ENCODE assay signal across 15 cellular contexts in genomic region chr3:99883138-99883461, GRCh38.
DNase-seq lines count a peak whose midpoint lies in the region; ATAC-seq, FAIRE-seq and TF ChIP-seq lines count a peak whose summit lies in the region.
"Had no signal": no experiment of that assay in that cellular context is flagged by ENCODE, and none has a peak within 500 bp of the region (broad histone marks: within the 10 kb centered on the region; RNA-seq: fewer than 3 reads in every experiment).

No MANE protein-coding gene starts in this region.

- WGBS in heart left ventricle, 4 donors: 58 to 64% (median 61%) methylated on average over 2 of the region's 2 CpGs

- no peaks in the 10 kb centered on the region for H3K9me1 ChIP-seq in endothelial cell of umbilical vein (replicated peaks; ENCODE audit: control insufficient read depth, extremely low read depth, insufficient read depth, low read length)

- H3K4me3 ChIP-seq in heart left ventricle (no peak overlapping the region), endothelial cell of umbilical vein (replicated peaks in 1 of 3; ENCODE audit: insufficient read depth in 1 of 3, low read depth in 1 of 3, low read length in 3 of 3) (no peak overlapping the region)
- H3K4me3 ChIP-seq: BLaER1 treated with 17β-estradiol and CSF1 and Interleukin-3, amounts not matched to agents 10 nM and 100 nM had no signal

- H3K27me3 ChIP-seq in heart left ventricle (no peaks in the 10 kb centered on the region), endothelial cell of umbilical vein (ENCODE audit: control insufficient read depth in 2 of 2, insufficient read depth in 2 of 2, low read length in 2 of 2) (no peaks in the 10 kb centered on the region)

- H3K36me3 ChIP-seq in heart left ventricle (no peaks in the 10 kb centered on the region), endothelial cell of umbilical vein (ENCODE audit: control insufficient read depth in 2 of 2, extremely low read depth in 1 of 2, insufficient read depth in 2 of 2, low read length in 2 of 2) (no peaks in the 10 kb centered on the region)

- TF ChIP-seq POLR2A in heart left ventricle (IDR thresholded peaks at IDR 0.05) (no peak), endothelial cell of umbilical vein (IDR thresholded peaks at IDR 0.05; ENCODE audit: low read depth, low read length) (no peak)

- ATAC-seq in heart left ventricle: no peak
- ATAC-seq in GM18498 (IDR thresholded peaks at IDR 0.05; ENCODE audit: unreplicated experiment): no peak
- ATAC-seq: CD8-positive, alpha-beta T cell had no signal

- peak overlapping the region in 7 of 12 donors; percentile 4 to 81 (median 50) for H3K27ac ChIP-seq in heart left ventricle
- no peak overlapping the region for H3K27ac ChIP-seq in endothelial cell of umbilical vein (ENCODE audit: insufficient read depth, low read depth, low read length)
- H3K27ac ChIP-seq: BLaER1 treated with 17β-estradiol and CSF1 and Interleukin-3, amounts not matched to agents 10 nM and 100 nM had no signal

- no peaks in the 10 kb centered on the region for H3K9me3 ChIP-seq in heart left ventricle
- H3K9me3 ChIP-seq in endothelial cell of umbilical vein (replicated peaks; ENCODE audit: control insufficient read depth, insufficient read depth, low read length): no peaks in the 10 kb centered on the region
- H3K9me3 ChIP-seq: BLaER1 treated with 17β-estradiol and CSF1 and Interleukin-3, amounts not matched to agents 10 nM and 100 nM had no signal

- no TSS peak for BruUV-seq in endothelial cell of umbilical vein (replicated peaks; lab: Mats Ljungman, UMichigan)

- peaks cover 0 to 52% (median 18%) of the 10 kb centered on the region in 12 donors for H3K4me1 ChIP-seq in heart left ventricle
- peaks cover 34% of the 10 kb centered on the region for H3K4me1 ChIP-seq in endothelial cell of umbilical vein (ENCODE audit: control insufficient read depth, extremely low read depth, insufficient read depth, low read length)
- H3K4me1 ChIP-seq: BLaER1 treated with 17β-estradiol and CSF1 and Interleukin-3, amounts not matched to agents 10 nM and 100 nM had no signal

- H3K79me2 ChIP-seq in endothelial cell of umbilical vein (ENCODE audit: control insufficient read depth, insufficient read depth, low read length): peaks cover 3% of the 10 kb centered on the region

- no peak overlapping the region for H3K9ac ChIP-seq in endothelial cell of umbilical vein (replicated peaks; ENCODE audit: extremely low read depth, insufficient read depth, low read length)
- H3K9ac ChIP-seq: BLaER1 treated with 17β-estradiol and CSF1 and Interleukin-3, amounts not matched to agents 10 nM and 100 nM had no signal

- POLR2A ChIA-PET in endothelial cell of umbilical vein (lab: Charles Lee): no interaction called here

- dilution Hi-C loops in endothelial cell of umbilical vein (cut with MboI; ENCODE audit: extremely low pct_ligation_motif_present, low sequenced_read_pairs): no loop called here

- H2AFZ ChIP-seq in endothelial cell of umbilical vein (ENCODE audit: low read depth, low read length): no peak overlapping the region

- DNase-seq in heart left ventricle: no peak
- no peak for DNase-seq in cardiac septum (ENCODE audit: low spot score)
- peak; percentile 63 for DNase-seq in dermis blood vessel endothelial cell
- DNase-seq in endothelial cell of umbilical vein (ENCODE audit: low read depth, low spot score): peak; percentile 54
- no peak for DNase-seq in activated gamma-delta T cell (lab: John Stamatoyannopoulos, UW)
- DNase-seq: Calu3; CD8-positive, alpha-beta T cell; DMS79 treated with DMSO at 0.1 percent for 48 hours; GF-D8; H9 had no signal

- H3K4me2 ChIP-seq in endothelial cell of umbilical vein (ENCODE audit: insufficient read depth, low read length): no peak overlapping the region
- H3K4me2 ChIP-seq: BLaER1 treated with 17β-estradiol and CSF1 and Interleukin-3, amounts not matched to agents 10 nM and 100 nM had no signal

- intact Hi-C loops in heart left ventricle (cut with DNase I) (loop anchor here in 4 of 10 donors (5.0 to 10.0 kb wide), 3 partner anchors 34 to 124 kb away; no protein-coding TSS in a partner anchor), cardiac septum (cut with DNase I) (loop anchor here (5.0 kb wide), 1 partner anchor 39 kb away; no protein-coding TSS in a partner anchor), endothelial cell of umbilical vein (cut with micrococcal nuclease) (no loop called here)

- CTCF ChIA-PET in endothelial cell of umbilical vein (lab: Charles Lee): interaction anchor here (0.9 to 2.5 kb wide), 2 partner anchors 11 to 40 kb away, joined by 3 to 10 read pairs; no protein-coding TSS in a partner anchor

- TF ChIP-seq CTCF in heart left ventricle (IDR thresholded peaks at IDR 0.05) (no peak), endothelial cell of umbilical vein (IDR thresholded peaks at IDR 0.05; ENCODE audit: extremely low read depth in 1 of 2, insufficient read depth in 1 of 2, low read depth in 1 of 2, low read length in 2 of 2) (no peak)

- H4K20me1 ChIP-seq in endothelial cell of umbilical vein (replicated peaks; ENCODE audit: control insufficient read depth, extremely low read depth, insufficient read depth, low read length): no peaks in the 10 kb centered on the region

- no peak for FAIRE-seq in endothelial cell of umbilical vein (lab: Jason Lieb, UNC)
- FAIRE-seq: GM19239, H1, HepG2 had no signal

TF ChIP-seq in endothelial cell of umbilical vein, 7 proteins besides CTCF, POLR2A, EP300 and RAD21:
- TF ChIP-seq MYC (IDR thresholded peaks at IDR 0.05; ENCODE audit: low read depth, low read length): no peak
- TF ChIP-seq POLR2AphosphoS5 (IDR thresholded peaks at IDR 0.05; ENCODE audit: insufficient read depth, low read depth, low read length): no peak
- no peak for TF ChIP-seq MAX (IDR thresholded peaks at IDR 0.05; ENCODE audit: insufficient read depth, insufficient read length)
- no peak for TF ChIP-seq GATA2 (IDR thresholded peaks at IDR 0.05; ENCODE audit: insufficient read depth, insufficient read length, low read depth, low read length)
- no peak for TF ChIP-seq JUN (IDR thresholded peaks at IDR 0.05; ENCODE audit: borderline replicate concordance, insufficient read depth, insufficient read length, low read depth)
- TF ChIP-seq FOS (IDR thresholded peaks at IDR 0.05; ENCODE audit: borderline replicate concordance, insufficient read depth, low read length): no peak
- no peak for TF ChIP-seq EZH2 (IDR thresholded peaks at IDR 0.05; ENCODE audit: borderline replicate concordance, low read depth, low read length, severe bottlenecking)

Comparison
In these comparisons a context has a peak if more than half of its experiments do, and no peak if none do; other contexts are left out.
1. DNase-seq: peak in dermis blood vessel endothelial cell (single experiment) and endothelial cell of umbilical vein (single experiment); none in heart left ventricle (0 of 5), cardiac septum (single experiment) and activated gamma-delta T cell (single experiment).